8 cellular contexts compared by ENCODE assay signal in the genomic region with DNA sequence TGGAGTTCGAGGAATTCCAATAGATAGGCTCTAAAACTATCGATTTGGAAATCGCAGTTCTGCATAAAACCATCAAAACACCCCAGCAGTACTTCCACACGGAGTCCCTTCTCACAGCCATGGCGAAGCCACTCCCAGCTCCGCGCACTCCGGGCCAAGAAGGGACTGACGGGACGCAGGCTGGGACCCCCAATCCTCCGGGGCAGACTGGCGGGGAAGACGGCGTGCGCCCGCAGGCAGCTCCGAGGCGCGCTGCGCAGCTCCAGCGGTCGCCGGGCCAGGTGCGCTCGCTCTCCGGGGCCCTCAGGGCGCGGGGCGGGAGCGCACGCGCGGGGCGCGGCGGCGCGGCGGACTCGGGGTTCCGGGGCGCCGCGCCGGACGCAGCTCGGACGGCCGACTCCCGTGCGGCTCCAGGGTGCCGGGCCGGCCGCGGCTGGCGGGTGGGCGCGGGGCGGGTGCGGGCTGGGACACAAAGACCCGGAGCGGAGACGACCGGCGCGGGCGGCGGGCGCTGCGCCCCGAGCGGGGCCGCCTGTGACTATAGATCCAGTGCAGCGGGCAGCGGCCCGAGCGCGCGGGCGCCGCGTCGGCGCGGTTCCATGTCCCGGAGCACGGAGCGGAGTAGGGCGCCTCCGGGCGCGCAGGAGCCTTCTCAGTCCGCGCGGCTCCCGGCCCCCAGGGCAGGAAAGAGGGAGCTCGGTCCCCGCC. TPM values are rescaled to one million over a fixed set of nuclear protein-coding genes. Genes with fewer than 3 reads are reported as not detected.
A peak's percentile ranks its signal among the peaks of the same experiment; 100 is the strongest.
DNase-seq lines count a peak whose midpoint lies in the region; ATAC-seq and TF ChIP-seq lines count a peak whose summit lies in the region.

No MANE protein-coding gene starts in this region.

- no peak overlapping the region for H2AFZ ChIP-seq in neuron (ENCODE audit: low read depth, low read length)

- H3K4me3 ChIP-seq in fibroblast of the aortic adventitia (ENCODE audit: low read depth, low read length): peak overlapping the region; percentile 75
- H3K4me3 ChIP-seq in neuron (ENCODE audit: low read length): peak overlapping the region; percentile 78

- H3K4me3 Mint-ChIP-seq in activated T-cell treated with anti-CD3 and anti-CD28 coated beads, Interleukin-2, amount 50 U/mL, for 4 hours: peak overlapping the region; percentile 80

- ATAC-seq in GM21390 (IDR thresholded peaks at IDR 0.05; ENCODE audit: unreplicated experiment) (peak; percentile 20), HG03571 (IDR thresholded peaks at IDR 0.05; ENCODE audit: unreplicated experiment) (peak; percentile 22)
- ATAC-seq in activated T-cell treated with anti-CD3 and anti-CD28 coated beads, Interleukin-2, amount 50 U/mL, for 4 hours: peak; percentile 22 to 25

- H3K9me3 ChIP-seq in neuron (ENCODE audit: low read length): no peaks in the 10 kb centered on the region

- H3K36me3 Mint-ChIP-seq in activated T-cell treated with anti-CD3 and anti-CD28 coated beads, Interleukin-2, amount 50 U/mL, for 4 hours (ENCODE audit: insufficient read depth): no peaks in the 10 kb centered on the region

- peaks cover 16% of the 10 kb centered on the region for H3K4me1 ChIP-seq in neuron (ENCODE audit: insufficient read depth, low read length)

- peak; percentile 37 for DNase-seq in ELR (ENCODE audit: low read depth)
- peak; percentile 9 for DNase-seq in activated T-cell treated with anti-CD3 and anti-CD28 coated beads, Interleukin-2, amount 50 U/mL, for 4 hours
- peak; percentile 12 for DNase-seq in fibroblast of the aortic adventitia (ENCODE audit: low read depth)
- no peak for DNase-seq in COLO829 (ENCODE audit: low spot score)
- no peak for DNase-seq in NCI-H345 (lab: John Stamatoyannopoulos, UW)

- H3K27me3 ChIP-seq in neuron (ENCODE audit: insufficient read depth, low read length): no peaks in the 10 kb centered on the region

- H3K36me3 ChIP-seq in neuron (ENCODE audit: insufficient read depth, low read length): peaks cover 12% of the 10 kb centered on the region

- peaks cover 19% of the 10 kb centered on the region for H3K4me1 Mint-ChIP-seq in activated T-cell treated with anti-CD3 and anti-CD28 coated beads, Interleukin-2, amount 50 U/mL, for 4 hours (ENCODE audit: low read depth)

- H3K9me3 Mint-ChIP-seq in activated T-cell treated with anti-CD3 and anti-CD28 coated beads, Interleukin-2, amount 50 U/mL, for 4 hours: no peaks in the 10 kb centered on the region

- TF ChIP-seq CTCF in fibroblast of the aortic adventitia (IDR thresholded peaks at IDR 0.05; ENCODE audit: insufficient read depth, low read length): no peak

- peaks cover 32% of the 10 kb centered on the region for H3K27me3 Mint-ChIP-seq in activated T-cell treated with anti-CD3 and anti-CD28 coated beads, Interleukin-2, amount 50 U/mL, for 4 hours (ENCODE audit: low read depth)

RNA-seq across cellular contexts. Expression of a gene that starts 0.5 kb away (rescaled TPM):
- total RNA-seq in activated T-cell treated with anti-CD3 and anti-CD28 coated beads, Interleukin-2, amount 50 U/mL, for 4 hours: under 1 TPM; 0.22 to 0.30 (median 0.29) TPM
- total RNA-seq in fibroblast of the aortic adventitia (ENCODE audit: low replicate concordance): 3.4 and 5.5 TPM in 2 replicates

RNA-seq across cellular contexts. Expression of a gene that starts 32.9 kb away (rescaled TPM):
- 10 to 100 TPM; 71.9 to 78.9 (median 73.2) TPM for total RNA-seq in activated T-cell treated with anti-CD3 and anti-CD28 coated beads, Interleukin-2, amount 50 U/mL, for 4 hours
- total RNA-seq in fibroblast of the aortic adventitia (ENCODE audit: low replicate concordance): 41.8 and 64.1 TPM in 2 replicates

Comparison
In these comparisons a context has a peak if more than half of its experiments do, and no peak if none do; other contexts are left out.
1. DNase-seq: peak in ELR (single experiment), activated T-cell treated with anti-CD3 and anti-CD28 coated beads, Interleukin-2, amount 50 U/mL, for 4 hours (single experiment) and fibroblast of the aortic adventitia (single experiment); none in COLO829 (single experiment) and NCI-H345 (single experiment).
2. Peak in every context shown above with its lines, with median percentiles within 50 percentile points of each other: ATAC-seq.